In genomic region chr4:23934915-23935314, GRCh38 we compare ENCODE assay signal across 11 cellular contexts. TPM values are rescaled to one million over a fixed set of nuclear protein-coding genes. Genes with fewer than 3 reads are reported as not detected.
A peak's percentile ranks its signal among the peaks of the same experiment; 100 is the strongest.
DNase-seq lines count a peak whose midpoint lies in the region; ATAC-seq and TF ChIP-seq lines count a peak whose summit lies in the region.
"Had no signal": no experiment of that assay in that cellular context is flagged by ENCODE, and none has a peak within 500 bp of the region (broad histone marks: within the 10 kb centered on the region; RNA-seq: fewer than 3 reads in every experiment).

No MANE protein-coding gene starts in this region.

- H3K9me3 ChIP-seq in left lung: no peaks in the 10 kb centered on the region

- H3K36me3 ChIP-seq in left lung: no peaks in the 10 kb centered on the region

- H3K27ac ChIP-seq in left lung: no peak overlapping the region
- H3K27ac ChIP-seq: 22Rv1 had no signal

- H3K27me3 ChIP-seq in left lung: no peaks in the 10 kb centered on the region

- DNase-seq in DMS 273 (lab: John Stamatoyannopoulos, UW; ENCODE audit: unreplicated experiment) (peak; percentile 2), DMS 273 treated with DMSO at 0.1 percent for 48 hours (lab: John Stamatoyannopoulos, UW) (no peak), choroid plexus epithelial cell (ENCODE audit: low read depth) (peak; percentile 97), left lung (peak in 1 of 2 donors; percentile 77), NCI-H1436 treated with DMSO at 0.1 percent for 48 hours (lab: John Stamatoyannopoulos, UW) (no peak), amniotic stem cell (lab: John Stamatoyannopoulos, UW) (no peak)
- no peak for DNase-seq in activated CD4-positive, alpha-beta T cell treated with anti-CD3 and anti-CD28 coated beads, Interleukin-2, amount 50 U/mL, for 1 hour
- DNase-seq: central memory CD4-positive, alpha-beta T cell; stimulated activated naive CD4-positive, alpha-beta T cell treated with Interleukin-2 at 50 U/mL for 16 hours had no signal

- ATAC-seq in left lung (peak; percentile 74), HG03457 (IDR thresholded peaks at IDR 0.05; ENCODE audit: unreplicated experiment) (no peak)

- peaks cover 6 to 12% of the 10 kb centered on the region in 2 donors for H3K4me1 ChIP-seq in left lung

- TF ChIP-seq CTCF in choroid plexus epithelial cell (conservative IDR thresholded peaks at IDR 0.05; ENCODE audit: low read depth, low read length) (no peak), left lung (IDR thresholded peaks at IDR 0.05) (no peak)

- no peak overlapping the region for H3K4me3 ChIP-seq in choroid plexus epithelial cell (ENCODE audit: low read depth, low read length)
- H3K4me3 ChIP-seq in left lung: no peak overlapping the region

- intact Hi-C loops in left lung (cut with DNase I): no loop called here

RNA-seq across cellular contexts. Expression of gene PPARGC1A, which starts 45.1 kb away (rescaled TPM):
- 1 to 10 TPM; 9.1 to 9.2 TPM for total RNA-seq in left lung

Comparison
In these comparisons a context has a peak if more than half of its experiments do, and no peak if none do; other contexts are left out.
1. DNase-seq: peak in DMS 273 (single experiment) and choroid plexus epithelial cell (single experiment); none in DMS 273 treated with DMSO at 0.1 percent for 48 hours (single experiment), NCI-H1436 treated with DMSO at 0.1 percent for 48 hours (single experiment), amniotic stem cell (single experiment) and activated CD4-positive, alpha-beta T cell treated with anti-CD3 and anti-CD28 coated beads, Interleukin-2, amount 50 U/mL, for 1 hour (single experiment).